Comparison of ENCODE assay signal across 1 cellular context in genomic region chr15:25545889-25546288, GRCh38.
TF ChIP-seq lines count a peak whose summit lies in the region.

No MANE protein-coding gene starts in this region.

TF ChIP-seq in GM23338, 12 proteins besides CTCF, POLR2A, EP300 and RAD21 (continued from another document):
- TF ChIP-seq, protein P1, sequence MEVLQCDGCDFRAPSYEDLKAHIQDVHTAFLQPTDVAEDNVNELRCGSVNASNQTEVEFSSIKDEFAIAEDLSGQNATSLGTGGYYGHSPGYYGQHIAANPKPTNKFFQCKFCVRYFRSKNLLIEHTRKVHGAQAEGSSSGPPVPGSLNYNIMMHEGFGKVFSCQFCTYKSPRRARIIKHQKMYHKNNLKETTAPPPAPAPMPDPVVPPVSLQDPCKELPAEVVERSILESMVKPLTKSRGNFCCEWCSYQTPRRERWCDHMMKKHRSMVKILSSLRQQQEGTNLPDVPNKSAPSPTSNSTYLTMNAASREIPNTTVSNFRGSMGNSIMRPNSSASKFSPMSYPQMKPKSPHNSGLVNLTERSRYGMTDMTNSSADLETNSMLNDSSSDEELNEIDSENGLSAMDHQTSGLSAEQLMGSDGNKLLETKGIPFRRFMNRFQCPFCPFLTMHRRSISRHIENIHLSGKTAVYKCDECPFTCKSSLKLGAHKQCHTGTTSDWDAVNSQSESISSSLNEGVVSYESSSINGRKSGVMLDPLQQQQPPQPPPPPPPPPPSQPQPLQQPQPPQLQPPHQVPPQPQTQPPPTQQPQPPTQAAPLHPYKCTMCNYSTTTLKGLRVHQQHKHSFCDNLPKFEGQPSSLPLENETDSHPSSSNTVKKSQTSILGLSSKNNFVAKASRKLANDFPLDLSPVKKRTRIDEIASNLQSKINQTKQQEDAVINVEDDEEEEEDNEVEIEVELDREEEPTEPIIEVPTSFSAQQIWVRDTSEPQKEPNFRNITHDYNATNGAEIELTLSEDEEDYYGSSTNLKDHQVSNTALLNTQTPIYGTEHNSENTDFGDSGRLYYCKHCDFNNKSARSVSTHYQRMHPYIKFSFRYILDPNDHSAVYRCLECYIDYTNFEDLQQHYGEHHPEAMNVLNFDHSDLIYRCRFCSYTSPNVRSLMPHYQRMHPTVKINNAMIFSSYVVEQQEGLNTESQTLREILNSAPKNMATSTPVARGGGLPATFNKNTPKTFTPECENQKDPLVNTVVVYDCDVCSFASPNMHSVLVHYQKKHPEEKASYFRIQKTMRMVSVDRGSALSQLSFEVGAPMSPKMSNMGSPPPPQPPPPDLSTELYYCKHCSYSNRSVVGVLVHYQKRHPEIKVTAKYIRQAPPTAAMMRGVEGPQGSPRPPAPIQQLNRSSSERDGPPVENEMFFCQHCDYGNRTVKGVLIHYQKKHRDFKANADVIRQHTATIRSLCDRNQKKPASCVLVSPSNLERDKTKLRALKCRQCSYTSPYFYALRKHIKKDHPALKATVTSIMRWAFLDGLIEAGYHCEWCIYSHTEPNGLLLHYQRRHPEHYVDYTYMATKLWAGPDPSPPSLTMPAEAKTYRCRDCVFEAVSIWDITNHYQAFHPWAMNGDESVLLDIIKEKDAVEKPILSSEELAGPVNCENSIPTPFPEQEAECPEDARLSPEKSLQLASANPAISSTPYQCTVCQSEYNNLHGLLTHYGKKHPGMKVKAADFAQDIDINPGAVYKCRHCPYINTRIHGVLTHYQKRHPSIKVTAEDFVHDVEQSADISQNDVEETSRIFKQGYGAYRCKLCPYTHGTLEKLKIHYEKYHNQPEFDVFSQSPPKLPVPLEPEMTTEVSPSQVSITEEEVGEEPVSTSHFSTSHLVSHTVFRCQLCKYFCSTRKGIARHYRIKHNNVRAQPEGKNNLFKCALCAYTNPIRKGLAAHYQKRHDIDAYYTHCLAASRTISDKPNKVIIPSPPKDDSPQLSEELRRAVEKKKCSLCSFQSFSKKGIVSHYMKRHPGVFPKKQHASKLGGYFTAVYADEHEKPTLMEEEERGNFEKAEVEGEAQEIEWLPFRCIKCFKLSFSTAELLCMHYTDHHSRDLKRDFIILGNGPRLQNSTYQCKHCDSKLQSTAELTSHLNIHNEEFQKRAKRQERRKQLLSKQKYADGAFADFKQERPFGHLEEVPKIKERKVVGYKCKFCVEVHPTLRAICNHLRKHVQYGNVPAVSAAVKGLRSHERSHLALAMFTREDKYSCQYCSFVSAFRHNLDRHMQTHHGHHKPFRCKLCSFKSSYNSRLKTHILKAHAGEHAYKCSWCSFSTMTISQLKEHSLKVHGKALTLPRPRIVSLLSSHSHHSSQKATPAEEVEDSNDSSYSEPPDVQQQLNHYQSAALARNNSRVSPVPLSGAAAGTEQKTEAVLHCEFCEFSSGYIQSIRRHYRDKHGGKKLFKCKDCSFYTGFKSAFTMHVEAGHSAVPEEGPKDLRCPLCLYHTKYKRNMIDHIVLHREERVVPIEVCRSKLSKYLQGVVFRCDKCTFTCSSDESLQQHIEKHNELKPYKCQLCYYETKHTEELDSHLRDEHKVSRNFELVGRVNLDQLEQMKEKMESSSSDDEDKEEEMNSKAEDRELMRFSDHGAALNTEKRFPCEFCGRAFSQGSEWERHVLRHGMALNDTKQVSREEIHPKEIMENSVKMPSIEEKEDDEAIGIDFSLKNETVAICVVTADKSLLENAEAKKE (CRISPR knock-in tag; IDR thresholded peaks at IDR 0.05) = no peak
- TF ChIP-seq EZH2 (IDR thresholded peaks at IDR 0.05; ENCODE audit: low read depth, unreplicated experiment) (no peak), NANOG (IDR thresholded peaks at IDR 0.05; ENCODE audit: borderline replicate concordance) (no peak), CREB1 (CRISPR knock-in tag; IDR thresholded peaks at IDR 0.05; ENCODE audit: low read depth) (no peak), ZNF331 (CRISPR knock-in tag; IDR thresholded peaks at IDR 0.05; ENCODE audit: low read depth) (no peak), JUNB (IDR thresholded peaks at IDR 0.05; ENCODE audit: unreplicated experiment) (no peak), ETS1 (IDR thresholded peaks at IDR 0.05) (no peak), STAT1 (IDR thresholded peaks at IDR 0.05; ENCODE audit: unreplicated experiment) (no peak), POLR2AphosphoS5 (IDR thresholded peaks at IDR 0.05; ENCODE audit: low read depth) (no peak), EZH2phosphoT487 (IDR thresholded peaks at IDR 0.05; ENCODE audit: unreplicated experiment) (no peak), ZNF114 (CRISPR knock-in tag; IDR thresholded peaks at IDR 0.05) (no peak)
